Comparison of ENCODE assay signal across 1 cellular context in the genomic region with DNA sequence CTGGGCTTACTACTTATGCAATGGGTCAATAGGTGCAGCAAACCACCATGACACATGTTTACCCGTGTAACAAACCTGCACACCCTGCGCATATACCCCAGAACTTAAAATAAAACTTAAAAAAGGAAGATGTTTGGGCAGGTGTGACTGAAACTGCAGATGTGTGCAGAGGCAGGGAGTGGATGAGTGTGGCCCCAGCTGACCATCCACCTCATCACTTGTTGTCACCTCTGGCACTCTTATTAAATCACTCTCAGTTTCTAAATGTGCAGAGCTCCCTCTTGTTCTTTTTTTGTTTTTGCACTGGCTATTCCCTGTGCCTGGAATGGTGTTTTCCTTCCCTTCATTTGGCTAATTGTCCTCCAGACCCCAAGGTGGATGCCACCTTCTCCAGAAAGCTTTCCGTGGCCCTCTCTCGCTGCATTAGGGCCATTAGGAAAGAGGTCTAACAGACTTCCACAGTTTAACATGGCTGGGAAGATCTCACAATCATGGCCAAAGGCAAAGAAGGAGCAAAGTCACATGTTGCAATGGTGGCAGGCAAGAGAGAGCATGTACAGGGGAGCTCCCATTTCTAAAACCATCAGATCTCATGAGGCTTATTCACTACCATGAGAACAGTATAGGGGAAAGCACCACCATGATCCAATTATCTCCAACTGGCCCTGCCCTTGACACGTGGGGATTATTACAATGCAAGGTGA.
TF ChIP-seq lines count a peak whose summit lies in the region.

No MANE protein-coding gene starts in this region.

TF ChIP-seq in GM12878, 131 proteins besides CTCF, POLR2A, EP300 and RAD21 (continued from another document):
- TF ChIP-seq, protein P1, sequence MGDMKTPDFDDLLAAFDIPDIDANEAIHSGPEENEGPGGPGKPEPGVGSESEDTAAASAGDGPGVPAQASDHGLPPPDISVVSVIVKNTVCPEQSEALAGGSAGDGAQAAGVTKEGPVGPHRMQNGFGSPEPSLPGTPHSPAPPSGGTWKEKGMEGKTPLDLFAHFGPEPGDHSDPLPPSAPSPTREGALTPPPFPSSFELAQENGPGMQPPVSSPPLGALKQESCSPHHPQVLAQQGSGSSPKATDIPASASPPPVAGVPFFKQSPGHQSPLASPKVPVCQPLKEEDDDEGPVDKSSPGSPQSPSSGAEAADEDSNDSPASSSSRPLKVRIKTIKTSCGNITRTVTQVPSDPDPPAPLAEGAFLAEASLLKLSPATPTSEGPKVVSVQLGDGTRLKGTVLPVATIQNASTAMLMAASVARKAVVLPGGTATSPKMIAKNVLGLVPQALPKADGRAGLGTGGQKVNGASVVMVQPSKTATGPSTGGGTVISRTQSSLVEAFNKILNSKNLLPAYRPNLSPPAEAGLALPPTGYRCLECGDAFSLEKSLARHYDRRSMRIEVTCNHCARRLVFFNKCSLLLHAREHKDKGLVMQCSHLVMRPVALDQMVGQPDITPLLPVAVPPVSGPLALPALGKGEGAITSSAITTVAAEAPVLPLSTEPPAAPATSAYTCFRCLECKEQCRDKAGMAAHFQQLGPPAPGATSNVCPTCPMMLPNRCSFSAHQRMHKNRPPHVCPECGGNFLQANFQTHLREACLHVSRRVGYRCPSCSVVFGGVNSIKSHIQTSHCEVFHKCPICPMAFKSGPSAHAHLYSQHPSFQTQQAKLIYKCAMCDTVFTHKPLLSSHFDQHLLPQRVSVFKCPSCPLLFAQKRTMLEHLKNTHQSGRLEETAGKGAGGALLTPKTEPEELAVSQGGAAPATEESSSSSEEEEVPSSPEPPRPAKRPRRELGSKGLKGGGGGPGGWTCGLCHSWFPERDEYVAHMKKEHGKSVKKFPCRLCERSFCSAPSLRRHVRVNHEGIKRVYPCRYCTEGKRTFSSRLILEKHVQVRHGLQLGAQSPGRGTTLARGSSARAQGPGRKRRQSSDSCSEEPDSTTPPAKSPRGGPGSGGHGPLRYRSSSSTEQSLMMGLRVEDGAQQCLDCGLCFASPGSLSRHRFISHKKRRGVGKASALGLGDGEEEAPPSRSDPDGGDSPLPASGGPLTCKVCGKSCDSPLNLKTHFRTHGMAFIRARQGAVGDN (IDR thresholded peaks at IDR 0.05) = peak; percentile 51; the same call in 1 of the 2 replicates
- TF ChIP-seq CEBPB (IDR thresholded peaks at IDR 0.05; ENCODE audit: borderline replicate concordance in 1 of 2, low read depth in 2 of 2, low read length in 2 of 2) (no peak), MTA3 (IDR thresholded peaks at IDR 0.05; ENCODE audit: borderline replicate concordance, low read length) (no peak), IKZF1 (conservative IDR thresholded peaks at IDR 0.05) (peak; percentile 47)
- TF ChIP-seq, protein P2, sequence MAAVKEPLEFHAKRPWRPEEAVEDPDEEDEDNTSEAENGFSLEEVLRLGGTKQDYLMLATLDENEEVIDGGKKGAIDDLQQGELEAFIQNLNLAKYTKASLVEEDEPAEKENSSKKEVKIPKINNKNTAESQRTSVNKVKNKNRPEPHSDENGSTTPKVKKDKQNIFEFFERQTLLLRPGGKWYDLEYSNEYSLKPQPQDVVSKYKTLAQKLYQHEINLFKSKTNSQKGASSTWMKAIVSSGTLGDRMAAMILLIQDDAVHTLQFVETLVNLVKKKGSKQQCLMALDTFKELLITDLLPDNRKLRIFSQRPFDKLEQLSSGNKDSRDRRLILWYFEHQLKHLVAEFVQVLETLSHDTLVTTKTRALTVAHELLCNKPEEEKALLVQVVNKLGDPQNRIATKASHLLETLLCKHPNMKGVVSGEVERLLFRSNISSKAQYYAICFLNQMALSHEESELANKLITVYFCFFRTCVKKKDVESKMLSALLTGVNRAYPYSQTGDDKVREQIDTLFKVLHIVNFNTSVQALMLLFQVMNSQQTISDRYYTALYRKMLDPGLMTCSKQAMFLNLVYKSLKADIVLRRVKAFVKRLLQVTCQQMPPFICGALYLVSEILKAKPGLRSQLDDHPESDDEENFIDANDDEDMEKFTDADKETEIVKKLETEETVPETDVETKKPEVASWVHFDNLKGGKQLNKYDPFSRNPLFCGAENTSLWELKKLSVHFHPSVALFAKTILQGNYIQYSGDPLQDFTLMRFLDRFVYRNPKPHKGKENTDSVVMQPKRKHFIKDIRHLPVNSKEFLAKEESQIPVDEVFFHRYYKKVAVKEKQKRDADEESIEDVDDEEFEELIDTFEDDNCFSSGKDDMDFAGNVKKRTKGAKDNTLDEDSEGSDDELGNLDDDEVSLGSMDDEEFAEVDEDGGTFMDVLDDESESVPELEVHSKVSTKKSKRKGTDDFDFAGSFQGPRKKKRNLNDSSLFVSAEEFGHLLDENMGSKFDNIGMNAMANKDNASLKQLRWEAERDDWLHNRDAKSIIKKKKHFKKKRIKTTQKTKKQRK (IDR thresholded peaks at IDR 0.05; ENCODE audit: low read depth, low read length) = no peak
